ENCODE assay signal across 8 cellular contexts in genomic region chr14:95318870-95319311, GRCh38. TPM values are rescaled to one million over a fixed set of nuclear protein-coding genes. Genes with fewer than 3 reads are reported as not detected.
A peak's percentile ranks its signal among the peaks of the same experiment; 100 is the strongest.
DNase-seq lines count a peak whose midpoint lies in the region; ATAC-seq and TF ChIP-seq lines count a peak whose summit lies in the region.

No MANE protein-coding gene starts in this region.

- no peak overlapping the region; the same call in 1 of the 2 replicates for H3K27ac ChIP-seq in HCT116 (ENCODE audit: low read depth, low read length)

- peak overlapping the region; percentile 92 for H3K4me2 ChIP-seq in HCT116 (ENCODE audit: low read length)

- H3K9ac ChIP-seq in HCT116 (ENCODE audit: low read length): peak overlapping the region; percentile 69
- H3K9ac ChIP-seq in iPS-15b (ENCODE audit: low read depth, low read length): no peak overlapping the region

- no TSS peak for BruUV-seq in HCT116 (replicated peaks; lab: Mats Ljungman, UMichigan)

- H3K9me3 ChIP-seq in HCT116 (ENCODE audit: control insufficient read depth in 1 of 2, insufficient read depth in 1 of 2, low read depth in 1 of 2, low read length in 2 of 2): no peaks in the 10 kb centered on the region
- H3K9me3 ChIP-seq in iPS-15b (ENCODE audit: control insufficient read depth, insufficient read depth, low read length): no peaks in the 10 kb centered on the region

- TF ChIP-seq POLR2A in HCT116 (IDR thresholded peaks at IDR 0.05; ENCODE audit: borderline replicate concordance, extremely low read depth, insufficient read depth, insufficient read length): no peak

- DNase-seq in HCT116 (ENCODE audit: low read depth, low spot score) (no peak), NCI-H748 (lab: John Stamatoyannopoulos, UW; ENCODE audit: unreplicated experiment) (no peak), NCI-H748 treated with DMSO at 0.1 percent for 48 hours (lab: John Stamatoyannopoulos, UW) (no peak), NCI-H1436 treated with DMSO at 0.1 percent for 48 hours (lab: John Stamatoyannopoulos, UW) (no peak)
- no peak for DNase-seq in activated T-cell treated with anti-CD3 and anti-CD28 coated beads, Interleukin-2, amount 50 U/mL, for 72 hours
- DNase-seq in stimulated activated effector memory CD8-positive, alpha-beta T cell treated with anti-CD3 and anti-CD28 coated beads, Interleukin-12 subunit alpha, Interleukin-12 subunit beta, amount 100 ng/mL, for 72 hours (ENCODE audit: low spot score in 2 of 2): no peak

- H3K4me1 Mint-ChIP-seq in activated T-cell treated with anti-CD3 and anti-CD28 coated beads, Interleukin-2, amount 50 U/mL, for 72 hours (ENCODE audit: low read depth): peaks cover 26% of the 10 kb centered on the region
- H3K4me1 Mint-ChIP-seq in stimulated activated effector memory CD8-positive, alpha-beta T cell treated with anti-CD3 and anti-CD28 coated beads, Interleukin-12 subunit alpha, Interleukin-12 subunit beta, amount 100 ng/mL, for 72 hours: peaks cover 24% of the 10 kb centered on the region

- no peak overlapping the region for H2AFZ ChIP-seq in HCT116 (ENCODE audit: low read depth, low read length, poor library complexity, severe bottlenecking)

- H3K4me3 ChIP-seq in HCT116 (replicated peaks in 1 of 2; ENCODE audit: low read depth in 1 of 2, low read length in 2 of 2) (peak overlapping the region; percentile 59 to 71), iPS-15b (ENCODE audit: low read depth, low read length) (peak overlapping the region; percentile 61)

- no peaks in the 10 kb centered on the region for H3K9me2 ChIP-seq in HCT116 (ENCODE audit: insufficient read depth)

- TF ChIP-seq RAD21 in HCT116 (IDR thresholded peaks at IDR 0.05; ENCODE audit: low read depth): no peak

- CTCF ChIA-PET in HCT116 (lab: Charles Lee): no interaction called here

- H4K20me1 ChIP-seq in HCT116 (ENCODE audit: insufficient read depth): no peaks in the 10 kb centered on the region

- H3K4me3 Mint-ChIP-seq in activated T-cell treated with anti-CD3 and anti-CD28 coated beads, Interleukin-2, amount 50 U/mL, for 72 hours: peak overlapping the region; percentile 83 to 86
- H3K4me3 Mint-ChIP-seq in stimulated activated effector memory CD8-positive, alpha-beta T cell treated with anti-CD3 and anti-CD28 coated beads, Interleukin-12 subunit alpha, Interleukin-12 subunit beta, amount 100 ng/mL, for 72 hours: peak overlapping the region; percentile 70

- H3K4me1 ChIP-seq in HCT116 (ENCODE audit: control insufficient read depth in 1 of 2, insufficient read depth in 2 of 2, low read length in 2 of 2) (peaks cover 20 to 46% of the 10 kb centered on the region in 2 experiments), iPS-15b (ENCODE audit: control insufficient read depth, insufficient read depth, low read length) (peaks cover 3% of the 10 kb centered on the region)

- H3K36me3 ChIP-seq in HCT116 (ENCODE audit: control insufficient read depth in 1 of 2, insufficient read depth in 2 of 2, low read length in 2 of 2) (no peaks in the 10 kb centered on the region), iPS-15b (ENCODE audit: control insufficient read depth, insufficient read depth, low read length) (no peaks in the 10 kb centered on the region)

- intact Hi-C loops in HCT116 (cut with micrococcal nuclease): no loop called here

- H3K27me3 ChIP-seq in HCT116 (ENCODE audit: insufficient read depth, low read length): no peaks in the 10 kb centered on the region
- H3K27me3 ChIP-seq in iPS-15b (ENCODE audit: control insufficient read depth, insufficient read depth, low read length): peaks cover 34% of the 10 kb centered on the region

- POLR2A ChIA-PET in HCT116 (lab: Charles Lee): no interaction called here

- no peak; the same call in 1 of the 2 replicates for ATAC-seq in HCT116
- no peak for ATAC-seq in activated T-cell treated with anti-CD3 and anti-CD28 coated beads, Interleukin-2, amount 50 U/mL, for 72 hours (replicated peaks in 1 of 2)
- ATAC-seq in stimulated activated effector memory CD8-positive, alpha-beta T cell treated with anti-CD3 and anti-CD28 coated beads, Interleukin-12 subunit alpha, Interleukin-12 subunit beta, amount 100 ng/mL, for 72 hours: no peak
- no peak for ATAC-seq in GM21576 (IDR thresholded peaks at IDR 0.05; ENCODE audit: unreplicated experiment)

- H3K27ac Mint-ChIP-seq in activated T-cell treated with anti-CD3 and anti-CD28 coated beads, Interleukin-2, amount 50 U/mL, for 72 hours: no peak overlapping the region
- H3K27ac Mint-ChIP-seq in stimulated activated effector memory CD8-positive, alpha-beta T cell treated with anti-CD3 and anti-CD28 coated beads, Interleukin-12 subunit alpha, Interleukin-12 subunit beta, amount 100 ng/mL, for 72 hours: no peak overlapping the region

- peaks cover 14% of the 10 kb centered on the region; the same call in 1 of the 2 replicates for H3K79me2 ChIP-seq in HCT116 (ENCODE audit: insufficient read depth, low read length)

- no peaks in the 10 kb centered on the region for H3K36me3 Mint-ChIP-seq in activated T-cell treated with anti-CD3 and anti-CD28 coated beads, Interleukin-2, amount 50 U/mL, for 72 hours (ENCODE audit: insufficient read depth in 2 of 2)
- H3K36me3 Mint-ChIP-seq in stimulated activated effector memory CD8-positive, alpha-beta T cell treated with anti-CD3 and anti-CD28 coated beads, Interleukin-12 subunit alpha, Interleukin-12 subunit beta, amount 100 ng/mL, for 72 hours: no peaks in the 10 kb centered on the region

- RAD21 ChIA-PET in HCT116 (lab: Charles Lee; ENCODE audit: low non-redundant PET in 1 of 2, low total read pairs in 2 of 2, uncharacterized antibody in 2 of 2, unreplicated experiment in 2 of 2): interaction anchor here in 1 of 2 experiments (0.6 to 0.7 kb wide), 2 partner anchors 150 to 679 kb away, joined by 4 to 6 read pairs; no protein-coding TSS in a partner anchor

- TF ChIP-seq CTCF in HCT116 (IDR thresholded peaks at IDR 0.05 in 2 of 3, conservative IDR thresholded peaks at IDR 0.05 in 1 of 3; ENCODE audit: borderline replicate concordance in 1 of 3, insufficient read depth in 1 of 3, low read depth in 2 of 3, low read length in 2 of 3): no peak

- H3K27me3 Mint-ChIP-seq in activated T-cell treated with anti-CD3 and anti-CD28 coated beads, Interleukin-2, amount 50 U/mL, for 72 hours (ENCODE audit: low read depth): peaks cover 34% of the 10 kb centered on the region

- H3K9me3 Mint-ChIP-seq in activated T-cell treated with anti-CD3 and anti-CD28 coated beads, Interleukin-2, amount 50 U/mL, for 72 hours: no peaks in the 10 kb centered on the region
- H3K9me3 Mint-ChIP-seq in stimulated activated effector memory CD8-positive, alpha-beta T cell treated with anti-CD3 and anti-CD28 coated beads, Interleukin-12 subunit alpha, Interleukin-12 subunit beta, amount 100 ng/mL, for 72 hours: no peaks in the 10 kb centered on the region

TF ChIP-seq in HCT116, 20 proteins besides CTCF, POLR2A, EP300 and RAD21:
- TF ChIP-seq MAX (IDR thresholded peaks at IDR 0.05): no peak
- TF ChIP-seq FOSL1 (IDR thresholded peaks at IDR 0.05; ENCODE audit: low read depth): no peak
- no peak for TF ChIP-seq ZFX (IDR thresholded peaks at IDR 0.05)
- no peak for TF ChIP-seq SIN3A (IDR thresholded peaks at IDR 0.05; ENCODE audit: low read depth)
- no peak for TF ChIP-seq SRF (IDR thresholded peaks at IDR 0.05; ENCODE audit: low read depth)
- no peak for TF ChIP-seq ZNF274 (IDR thresholded peaks at IDR 0.05; ENCODE audit: low read depth, low read length)
- no peak for TF ChIP-seq ATF3 (IDR thresholded peaks at IDR 0.05)
- no peak for TF ChIP-seq CBX3 (IDR thresholded peaks at IDR 0.05; ENCODE audit: low read depth)
- no peak for TF ChIP-seq ELF1 (IDR thresholded peaks at IDR 0.05; ENCODE audit: borderline replicate concordance, low read depth)
- TF ChIP-seq YY1 (IDR thresholded peaks at IDR 0.05; ENCODE audit: extremely low read depth, insufficient replicate concordance, low read depth, low read length): no peak
- no peak for TF ChIP-seq SP1 (IDR thresholded peaks at IDR 0.05; ENCODE audit: low read depth)

RNA-seq across cellular contexts. Expression of gene CLMN, which starts 0.8 kb away (rescaled TPM):
- 33.4 TPM for total RNA-seq in HCT116 (2021; ENCODE audit: unreplicated experiment)
- 13.3 and 13.8 TPM in 2 replicates for polyA plus RNA-seq in HCT116 (2012)
- 1 to 10 TPM; 2.5 to 3.0 TPM for total RNA-seq in activated T-cell treated with anti-CD3 and anti-CD28 coated beads, Interleukin-2, amount 50 U/mL, for 72 hours
